8 cellular contexts compared by ENCODE assay signal in the genomic region with DNA sequence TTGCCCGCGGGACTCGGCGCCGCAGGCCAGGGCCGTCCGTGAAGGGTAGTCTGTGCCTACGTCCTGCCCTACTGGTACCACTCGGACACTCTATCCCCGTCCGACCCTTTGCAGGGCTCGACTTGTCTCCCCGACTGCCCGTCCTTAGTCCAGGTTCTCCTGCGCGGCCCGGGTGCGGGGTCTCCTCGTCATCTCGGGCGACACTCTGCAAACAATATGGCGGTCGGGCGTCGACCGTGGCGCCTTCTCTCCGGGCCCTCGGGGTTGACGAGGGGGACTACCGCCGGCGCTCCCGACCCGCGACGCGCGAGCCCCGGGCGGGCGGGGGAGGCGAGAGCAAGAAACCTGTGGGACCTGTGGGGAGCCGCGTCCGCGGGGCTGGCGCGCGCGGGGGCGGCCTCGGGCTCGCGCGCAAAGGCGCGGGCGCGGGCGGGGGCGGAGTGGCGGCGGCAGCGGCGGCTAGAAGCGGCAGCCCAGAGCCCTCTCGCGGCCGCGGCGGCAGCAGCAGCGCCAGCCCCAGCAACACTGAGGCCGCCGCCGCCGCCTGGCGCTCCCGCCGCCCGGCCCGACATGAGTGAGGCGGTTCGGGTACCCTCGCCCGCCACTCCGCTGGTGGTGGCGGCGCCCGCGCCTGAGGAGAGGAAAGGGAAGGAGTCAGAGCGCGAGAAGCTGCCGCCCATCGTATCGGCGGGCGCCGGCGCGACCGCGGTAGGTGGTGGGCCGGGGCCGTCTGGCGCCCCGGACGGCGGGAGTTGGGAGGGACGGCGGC.
DNase-seq lines count a peak whose midpoint lies in the region; ATAC-seq lines count a peak whose summit lies in the region.

A gene with protein sequence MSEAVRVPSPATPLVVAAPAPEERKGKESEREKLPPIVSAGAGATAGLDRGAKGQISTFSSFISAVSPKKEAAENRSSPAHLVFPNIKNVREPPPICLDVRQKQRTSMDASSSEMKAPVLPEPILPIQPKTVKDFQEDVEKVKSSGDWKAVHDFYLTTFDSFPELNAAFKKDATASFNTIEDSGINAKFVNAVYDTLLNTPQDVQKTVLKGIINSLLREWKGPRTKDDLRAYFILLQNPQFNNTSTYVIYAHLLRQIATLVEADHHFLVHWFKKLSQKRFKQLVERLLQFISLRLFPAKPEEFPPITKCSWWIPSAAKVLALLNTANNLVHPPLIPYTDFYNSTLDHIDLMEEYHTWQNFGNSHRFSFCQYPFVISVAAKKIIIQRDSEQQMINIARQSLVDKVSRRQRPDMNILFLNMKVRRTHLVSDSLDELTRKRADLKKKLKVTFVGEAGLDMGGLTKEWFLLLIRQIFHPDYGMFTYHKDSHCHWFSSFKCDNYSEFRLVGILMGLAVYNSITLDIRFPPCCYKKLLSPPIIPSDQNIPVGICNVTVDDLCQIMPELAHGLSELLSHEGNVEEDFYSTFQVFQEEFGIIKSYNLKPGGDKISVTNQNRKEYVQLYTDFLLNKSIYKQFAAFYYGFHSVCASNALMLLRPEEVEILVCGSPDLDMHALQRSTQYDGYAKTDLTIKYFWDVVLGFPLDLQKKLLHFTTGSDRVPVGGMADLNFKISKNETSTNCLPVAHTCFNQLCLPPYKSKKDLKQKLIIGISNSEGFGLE (plus strand): TSS at position 476 of the 769 bp plus-strand sequence. CDS start 95 bp downstream, at position 571.

- H4K20me1 ChIP-seq in BLaER1 = no peaks in the 10 kb centered on the region

- no peaks in the 10 kb centered on the region for H3K9me3 ChIP-seq in BLaER1
- H3K9me3 ChIP-seq in endocrine pancreas (ENCODE audit: control insufficient read depth, low read length) = no peaks in the 10 kb centered on the region

- H3K27me3 ChIP-seq in BLaER1 = no peaks in the 10 kb centered on the region
- no peaks in the 10 kb centered on the region for H3K27me3 ChIP-seq in endocrine pancreas (ENCODE audit: control insufficient read depth, insufficient read depth, low read length)

- peaks cover 15% of the 10 kb centered on the region for H3K4me1 ChIP-seq in BLaER1
- peaks cover 22% of the 10 kb centered on the region for H3K4me1 ChIP-seq in endocrine pancreas (ENCODE audit: control insufficient read depth, insufficient read depth, low read length)

- H3K4me2 ChIP-seq in BLaER1 = peak within 1 kb of the TSS; percentile 83

- H3K36me3 ChIP-seq in BLaER1 (no peaks in the 10 kb centered on the region), endocrine pancreas (ENCODE audit: control insufficient read depth, insufficient read depth, low read length) (no peaks in the 10 kb centered on the region)

- H3K9ac ChIP-seq in BLaER1 (peak within 1 kb of the TSS; percentile 99), endocrine pancreas (ENCODE audit: control insufficient read depth, insufficient read depth, low read length) (peak within 1 kb of the TSS; percentile 97)

- DNase-seq in NCI-H526 treated with DMSO at 0.1 percent for 48 hours (lab: John Stamatoyannopoulos, UW) (peak; percentile 47), midbrain (lab: John Stamatoyannopoulos, UW) (peak; percentile 79)
- peak; percentile 56 to 62 (median 57) for DNase-seq in activated CD8-positive, alpha-beta memory T cell treated with anti-CD3 and anti-CD28 coated beads for 48 hours (ENCODE audit: low read depth in 2 of 3, low spot score in 2 of 3)
- DNase-seq in stimulated activated CD8-positive, alpha-beta memory T cell treated with anti-CD3 and anti-CD28 coated beads, Interleukin-15, amount 100 ng/mL, for 48 hours (ENCODE audit: low read depth in 2 of 2) = peak; percentile 69 to 79

- ATAC-seq in GM18909 (IDR thresholded peaks at IDR 0.05; ENCODE audit: poor library complexity, unreplicated experiment) (peak; percentile 90), HG03139 (IDR thresholded peaks at IDR 0.05; ENCODE audit: unreplicated experiment) (peak; percentile 79)

- H3K27ac ChIP-seq in BLaER1 = peak within 1 kb of the TSS; percentile 99

- H3K4me3 ChIP-seq in BLaER1 (peak within 1 kb of the TSS; percentile 92), endocrine pancreas (ENCODE audit: control insufficient read depth, insufficient read depth, low read length) (peak within 1 kb of the TSS; percentile 92)

Comparison
In these comparisons a context has a peak if more than half of its experiments do, and no peak if none do; other contexts are left out.
1. Peak in every context shown above with its lines: DNase-seq, ATAC-seq, H3K4me3 ChIP-seq and H3K27ac ChIP-seq.